In genomic region chr2:10720983-10721343, GRCh38 we compare ENCODE assay signal across 8 cellular contexts. TPM values are rescaled to one million over a fixed set of nuclear protein-coding genes. Genes with fewer than 3 reads are reported as not detected.
A peak's percentile ranks its signal among the peaks of the same experiment; 100 is the strongest.
DNase-seq lines count a peak whose midpoint lies in the region; ATAC-seq and TF ChIP-seq lines count a peak whose summit lies in the region.

No MANE protein-coding gene starts in this region.

- H2AFZ ChIP-seq in neuron (ENCODE audit: low read depth, low read length): peak overlapping the region; percentile 57

- intact Hi-C loops in sciatic nerve (cut with DNase I): no loop called here

- H3K4me3 ChIP-seq in GM06990 (replicated peaks; ENCODE audit: low read depth, low read length): peak overlapping the region; percentile 57
- H3K4me3 ChIP-seq in astrocyte of the cerebellum (ENCODE audit: low read depth, low read length): peak overlapping the region; percentile 31
- peak overlapping the region; percentile 51 for H3K4me3 ChIP-seq in neuron (ENCODE audit: low read length)
- H3K4me3 ChIP-seq in foreskin fibroblast (ENCODE audit: low read depth in 1 of 2, low read length in 2 of 2): no peak overlapping the region

- TF ChIP-seq CTCF in GM06990 (IDR thresholded peaks at IDR 0.05; ENCODE audit: insufficient read depth, low read length, poor library complexity, severe bottlenecking) (no peak), astrocyte of the cerebellum (IDR thresholded peaks at IDR 0.05; ENCODE audit: low read depth, low read length, missing control alignments) (no peak), foreskin fibroblast (IDR thresholded peaks at IDR 0.05; ENCODE audit: low read depth, low read length) (no peak)

- H3K27me3 ChIP-seq in GM06990 (replicated peaks; ENCODE audit: control insufficient read depth, insufficient read depth, low read length) (peaks cover 12% of the 10 kb centered on the region), neuron (ENCODE audit: insufficient read depth, low read length) (peaks cover 59% of the 10 kb centered on the region)

- peaks cover 4% of the 10 kb centered on the region for H3K9me3 ChIP-seq in neuron (ENCODE audit: low read length)

- in situ Hi-C loops in astrocyte of the cerebellum (cut with HindIII; ENCODE audit: low sequenced_read_pairs): no loop called here

- DNase-seq in GM06990 (ENCODE audit: extremely low read depth, insufficient read length): no peak
- no peak for DNase-seq in astrocyte of the cerebellum (ENCODE audit: low read depth)
- DNase-seq in foreskin fibroblast: no peak
- no peak for DNase-seq in sciatic nerve (ENCODE audit: low spot score)

- H3K36me3 ChIP-seq in GM06990 (ENCODE audit: control insufficient read depth, insufficient read depth, low read length) (no peaks in the 10 kb centered on the region), neuron (ENCODE audit: insufficient read depth, low read length) (no peaks in the 10 kb centered on the region)

- H3K4me1 ChIP-seq in neuron (ENCODE audit: insufficient read depth, low read length): peaks cover 17% of the 10 kb centered on the region

- ATAC-seq in HG03432 (IDR thresholded peaks at IDR 0.05; ENCODE audit: unreplicated experiment) (peak; percentile 17), GM19328 (IDR thresholded peaks at IDR 0.05; ENCODE audit: unreplicated experiment) (no peak), HG03457 (IDR thresholded peaks at IDR 0.05; ENCODE audit: unreplicated experiment) (no peak), sciatic nerve (no peak)

RNA-seq across cellular contexts. Expression of gene ATP6V1C2, which starts 0.5 kb away (rescaled TPM):
- total RNA-seq in sciatic nerve: 0.62 TPM

RNA-seq across cellular contexts. Expression of gene NOL10, which starts 31.2 kb away (rescaled TPM):
- 23.0 TPM for total RNA-seq in sciatic nerve

Comparison
In these comparisons a context has a peak if more than half of its experiments do, and no peak if none do; other contexts are left out.
1. H3K4me3 ChIP-seq: peak in GM06990 (single experiment), astrocyte of the cerebellum (single experiment) and neuron (single experiment); none in foreskin fibroblast (0 of 2).